8 cellular contexts compared by ENCODE assay signal in the genomic region with DNA sequence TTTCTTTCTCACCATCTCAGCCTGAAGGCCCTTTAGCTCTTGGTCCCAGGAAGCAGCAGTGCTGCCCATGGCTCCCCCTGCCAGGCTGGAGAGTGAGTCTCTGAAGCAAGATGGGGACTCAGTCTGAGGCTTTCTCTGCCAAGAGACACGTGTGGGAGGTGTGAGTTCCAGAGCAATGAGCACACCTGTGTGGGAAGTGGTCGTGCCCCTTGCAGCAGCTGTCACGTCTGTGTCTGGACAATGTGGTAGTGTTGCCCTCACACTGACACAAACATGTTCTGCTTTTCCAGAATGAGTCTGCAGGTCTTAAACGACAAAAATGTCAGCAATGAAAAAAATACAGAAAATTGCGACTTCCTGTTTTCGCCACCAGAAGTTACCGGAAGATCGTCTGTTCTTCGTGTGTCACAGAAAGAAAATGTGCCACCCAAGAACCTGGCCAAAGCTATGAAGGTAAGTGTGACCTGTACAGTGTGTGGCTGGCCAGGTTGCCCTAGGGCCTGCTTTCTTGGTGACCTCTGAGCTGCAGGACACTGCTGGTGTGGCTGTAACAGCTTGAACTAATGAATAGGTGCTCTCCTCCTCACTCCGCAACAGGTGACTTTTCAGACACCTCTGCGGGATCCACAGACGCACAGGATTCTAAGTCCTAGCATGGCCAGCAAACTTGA. TPM values are rescaled to one million over a fixed set of nuclear protein-coding genes. Genes with fewer than 3 reads are reported as not detected.
DNase-seq lines count a peak whose midpoint lies in the region; ATAC-seq, FAIRE-seq and TF ChIP-seq lines count a peak whose summit lies in the region.

No MANE protein-coding gene starts in this region.

- no peaks in the 10 kb centered on the region for H3K27me3 Mint-ChIP-seq in type B pancreatic cell

- H3K36me3 Mint-ChIP-seq in type B pancreatic cell = peaks cover 5% of the 10 kb centered on the region

- no peak for FAIRE-seq in H54 (lab: Jason Lieb, UNC)

- WGBS in right lobe of liver (ENCODE audit: insufficient coverage, low coverage, low lambda C conversion rate, missing lambda C conversion rate) = 53% methylated on average over 4 of the region's 12 CpGs

- peak overlapping the region; percentile 98 for H3K27ac ChIP-seq in 22Rv1
- H3K27ac ChIP-seq in right lobe of liver = peak overlapping the region; percentile 0 to 62 (median 43)

- H3K4me3 Mint-ChIP-seq in type B pancreatic cell = peak overlapping the region; percentile 92

- H3K4me1 ChIP-seq in right lobe of liver = peaks cover 0 to 31% (median 10%) of the 10 kb centered on the region in 4 donors

- no peaks in the 10 kb centered on the region for H3K9me3 Mint-ChIP-seq in type B pancreatic cell

- no peak for ATAC-seq in right lobe of liver

- H3K4me3 ChIP-seq in right lobe of liver = peak overlapping the region in 2 of 3 donors; percentile 3 to 4

- H3K36me3 ChIP-seq in right lobe of liver = peaks cover 0 to 3% (median 0%) of the 10 kb centered on the region in 4 donors

- H3K9me3 ChIP-seq in right lobe of liver = no peaks in the 10 kb centered on the region

- TF ChIP-seq POLR2A in right lobe of liver (IDR thresholded peaks at IDR 0.05) (peak; percentile 27), H54 (IDR thresholded peaks at IDR 0.05; ENCODE audit: low read depth, low read length) (no peak)

- intact Hi-C loops in right lobe of liver (cut with DNase I) = no loop called here

- peak; percentile 73 for DNase-seq in KG1 (lab: John Stamatoyannopoulos, UW)
- DNase-seq in activated CD8-positive, alpha-beta memory T cell treated with anti-CD3 and anti-CD28 coated beads, Interleukin-2, amount 50 U/mL, for 48 hours = peak; percentile 79
- DNase-seq in right lobe of liver = peak in 1 of 3 donors; percentile 19
- no peak for DNase-seq in type B pancreatic cell (ENCODE audit: extremely low spot score, unreplicated experiment)
- no peak for DNase-seq in H54 (ENCODE audit: insufficient read length, low spot score)
- no peak for DNase-seq in HUDEP-2 (lab: John Stamatoyannopoulos, UW; ENCODE audit: unreplicated experiment in 76 of 76)
- no peak for DNase-seq in cerebellum (ENCODE audit: low spot score)

- peaks cover 9% of the 10 kb centered on the region for H3K4me1 Mint-ChIP-seq in type B pancreatic cell (ENCODE audit: unreplicated experiment)

- peak overlapping the region; percentile 83 for H3K27ac Mint-ChIP-seq in type B pancreatic cell

- H3K27me3 ChIP-seq in right lobe of liver = no peaks in the 10 kb centered on the region

- 0 out of 2 replicates have a peak, but pooled peaks have one; percentile 1 for TF ChIP-seq CTCF in 22Rv1 (IDR thresholded peaks at IDR 0.05)
- no peak for TF ChIP-seq CTCF in right lobe of liver (IDR thresholded peaks at IDR 0.05)
- no peak for TF ChIP-seq CTCF in type B pancreatic cell (conservative IDR thresholded peaks at IDR 0.05)

RNA-seq across cellular contexts. Expression of gene TACC3, which starts 1.9 kb away (rescaled TPM):
- total RNA-seq in right lobe of liver = 1 to 10 TPM; 2.2 to 5.7 (median 4.8) TPM
- total RNA-seq in type B pancreatic cell (ENCODE audit: low replicate concordance) = 35.9 and 91.4 TPM in 2 replicates
- total RNA-seq in cerebellum = 8.7 TPM

RNA-seq across cellular contexts. Expression of gene TMEM129, which starts 2.1 kb away (rescaled TPM):
- total RNA-seq in right lobe of liver = 10 to 100 TPM; 13.8 to 51.0 (median 25.4) TPM
- 38.5 and 41.0 TPM in 2 replicates for total RNA-seq in type B pancreatic cell (ENCODE audit: low replicate concordance)
- 13.5 TPM for total RNA-seq in cerebellum

RNA-seq across cellular contexts. Expression of gene SLBP, which starts 11.1 kb away (rescaled TPM):
- total RNA-seq in right lobe of liver = 10 to 100 TPM; 13.1 to 30.8 (median 14.7) TPM
- 40.2 and 46.0 TPM in 2 replicates for total RNA-seq in type B pancreatic cell (ENCODE audit: low replicate concordance)
- 25.5 TPM for total RNA-seq in cerebellum

RNA-seq across cellular contexts. Expression of gene FAM53A, which starts 39.2 kb away (rescaled TPM):
- total RNA-seq in right lobe of liver (1 to 10 TPM in 2 of 6 experiments, under 1 TPM in 4; 0.56 to 3.5 (median 0.74) TPM), type B pancreatic cell (ENCODE audit: low replicate concordance) (0.90 and 3.2 TPM in 2 replicates), cerebellum (1.6 TPM)

Comparison
In these comparisons a context has a peak if more than half of its experiments do, and no peak if none do; other contexts are left out.
1. DNase-seq: peak in KG1 (single experiment) and activated CD8-positive, alpha-beta memory T cell treated with anti-CD3 and anti-CD28 coated beads, Interleukin-2, amount 50 U/mL, for 48 hours (single experiment); none in type B pancreatic cell (single experiment), H54 (single experiment), HUDEP-2 (0 of 76) and cerebellum (single experiment).